ENCODE assay signal across 12 cellular contexts in the genomic region with DNA sequence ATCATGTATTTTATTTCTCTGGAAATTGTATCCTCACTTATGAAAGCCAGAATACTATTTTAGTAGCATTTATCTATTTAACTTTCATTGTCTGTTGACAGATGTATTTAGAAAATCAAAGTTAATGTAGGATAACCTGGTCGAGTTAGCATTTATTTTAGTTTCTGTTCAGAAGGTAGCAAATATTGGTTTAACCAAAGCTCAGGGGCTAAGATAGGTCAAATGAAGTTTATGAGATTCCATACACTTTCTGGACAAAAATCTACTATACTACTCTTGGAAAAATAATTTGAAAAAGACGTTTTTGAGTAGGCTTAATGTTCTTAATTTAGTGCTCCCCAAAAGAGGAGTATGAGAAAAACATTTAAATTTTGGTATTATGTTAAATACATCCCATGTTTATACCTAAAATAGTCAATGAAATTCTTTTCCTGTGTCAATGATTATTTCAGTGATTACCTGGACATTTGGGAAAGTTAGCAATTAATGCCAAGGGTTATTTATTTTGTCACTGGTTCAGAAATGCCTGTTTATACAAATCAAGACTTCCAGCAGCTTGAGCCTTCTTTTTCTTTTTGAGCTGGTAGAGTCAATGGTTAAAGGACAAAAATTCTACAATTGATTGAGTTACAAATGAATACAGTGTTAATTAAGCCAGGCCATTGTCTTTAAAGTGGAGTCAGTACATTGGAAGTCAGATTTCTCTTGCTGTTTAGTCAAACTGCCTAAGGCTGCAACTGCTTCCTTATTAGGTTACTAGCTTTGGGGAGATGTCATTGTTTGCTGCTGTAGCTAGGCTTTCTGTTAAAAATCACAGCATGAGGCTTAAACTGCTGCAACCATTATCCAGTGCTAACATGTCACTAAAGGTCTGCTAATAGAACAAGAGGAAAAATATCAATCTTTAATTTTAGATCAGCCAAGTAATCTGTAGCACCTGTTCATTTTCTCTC.
DNase-seq lines count a peak whose midpoint lies in the region; ATAC-seq and TF ChIP-seq lines count a peak whose summit lies in the region.
"Had no signal": no experiment of that assay in that cellular context is flagged by ENCODE, and none has a peak within 500 bp of the region (broad histone marks: within the 10 kb centered on the region; RNA-seq: fewer than 3 reads in every experiment).

No MANE protein-coding gene starts in this region.

- no peak overlapping the region for H2BK15ac ChIP-seq in mesenchymal stem cell (ENCODE audit: low read depth, poor library complexity, severe bottlenecking)

- no peak overlapping the region for H3K4ac ChIP-seq in mesenchymal stem cell (ENCODE audit: low read depth in 1 of 2, low read length in 2 of 2)

- no peak overlapping the region for H2BK120ac ChIP-seq in mesenchymal stem cell (ENCODE audit: low read depth, low read length)

- H3K23ac ChIP-seq in mesenchymal stem cell (ENCODE audit: low read length in 2 of 2): no peak overlapping the region

- no peaks in the 10 kb centered on the region for H3K79me2 ChIP-seq in mammary epithelial cell (ENCODE audit: insufficient read depth, low read length)

- intact Hi-C loops in mammary epithelial cell (cut with micrococcal nuclease): loop anchor here (10.0 kb wide), 1 partner anchor 59 kb away; no protein-coding TSS in a partner anchor

- H2AFZ ChIP-seq in mammary epithelial cell (ENCODE audit: low read depth, low read length) (no peak overlapping the region), mesenchymal stem cell (ENCODE audit: low read depth, low read length) (no peak overlapping the region)

- no peak for ATAC-seq in HG02884 (IDR thresholded peaks at IDR 0.05; ENCODE audit: unreplicated experiment)
- ATAC-seq: activated T-cell treated with anti-CD3 and anti-CD28 coated beads, Interleukin-2, amount 50 U/mL, for 4 hours had no signal

- DNase-seq in HPDE6-E6E7 (ENCODE audit: extremely low spot score): peak; percentile 45
- peak; percentile 26 for DNase-seq in NCI-H2196 treated with DMSO at 0.1 percent for 48 hours (lab: John Stamatoyannopoulos, UW; ENCODE audit: unreplicated experiment)
- peak; percentile 50 for DNase-seq in mammary epithelial cell
- DNase-seq in mesenchymal stem cell: no peak
- DNase-seq in NCI-H510A treated with DMSO at 0.1 percent for 48 hours (lab: John Stamatoyannopoulos, UW): no peak
- no peak for DNase-seq in hypothalamus (lab: John Stamatoyannopoulos, UW)
- no peak for DNase-seq in CD8-positive, alpha-beta memory T cell
- DNase-seq: activated T-cell treated with anti-CD3 and anti-CD28 coated beads, Interleukin-2, amount 50 U/mL, for 4 hours; central memory CD4-positive, alpha-beta T cell; MV-4-11 had no signal

- BruUV-seq in mammary epithelial cell (replicated peaks; lab: Mats Ljungman, UMichigan): no TSS peak

- dilution Hi-C loops in mammary epithelial cell (cut with HindIII; ENCODE audit: low sequenced_read_pairs): no loop called here

- no peak overlapping the region for H3K27ac Mint-ChIP-seq in CD8-positive, alpha-beta memory T cell
- H3K27ac Mint-ChIP-seq: T-helper 1 cell treated with Interleukin-12 subunit alpha and Interleukin-12 subunit beta and Interleukin-4 antibody, amounts not matched to agents 30 μg/mL and 1 μg/mL, for 36 hours had no signal

- no peaks in the 10 kb centered on the region for H3K27me3 ChIP-seq in mammary epithelial cell (ENCODE audit: insufficient read depth, low read length)
- H3K27me3 ChIP-seq in mesenchymal stem cell (ENCODE audit: control insufficient read depth in 1 of 2, insufficient read depth in 1 of 2, low read length in 2 of 2): no peaks in the 10 kb centered on the region
- H3K27me3 ChIP-seq in CD8-positive, alpha-beta memory T cell (ENCODE audit: insufficient read depth, low read length, poor library complexity, severe bottlenecking): no peaks in the 10 kb centered on the region

- no peak overlapping the region for H3K18ac ChIP-seq in mesenchymal stem cell (ENCODE audit: low read depth in 1 of 2, low read length in 2 of 2)

- H3K36me3 ChIP-seq in mammary epithelial cell (ENCODE audit: insufficient read depth, low read length) (no peaks in the 10 kb centered on the region), mesenchymal stem cell (ENCODE audit: control insufficient read depth in 1 of 2, insufficient read depth in 2 of 2, low read depth in 1 of 2, low read length in 2 of 2) (no peaks in the 10 kb centered on the region)
- no peaks in the 10 kb centered on the region for H3K36me3 ChIP-seq in CD8-positive, alpha-beta memory T cell (ENCODE audit: insufficient read depth, low read length)

- H3K4me2 ChIP-seq in mammary epithelial cell (ENCODE audit: insufficient read depth, low read depth, low read length) (no peak overlapping the region), mesenchymal stem cell (ENCODE audit: low read length, poor library complexity, severe bottlenecking) (no peak overlapping the region)

- H3K9ac ChIP-seq in mammary epithelial cell (ENCODE audit: insufficient read depth, low read length): no peak overlapping the region
- H3K9ac ChIP-seq in mesenchymal stem cell (ENCODE audit: low read length): no peak overlapping the region

- H3K9me3 ChIP-seq in mammary epithelial cell (replicated peaks; ENCODE audit: insufficient read depth, low read length) (no peaks in the 10 kb centered on the region), mesenchymal stem cell (ENCODE audit: control insufficient read depth, low read length) (no peaks in the 10 kb centered on the region)
- no peaks in the 10 kb centered on the region for H3K9me3 ChIP-seq in CD8-positive, alpha-beta memory T cell (ENCODE audit: low read length)

- H2BK12ac ChIP-seq in mesenchymal stem cell (ENCODE audit: low read length in 2 of 2): no peak overlapping the region

- H3K14ac ChIP-seq in mesenchymal stem cell (ENCODE audit: low read length in 2 of 2): no peak overlapping the region

- CTCF ChIA-PET in mammary epithelial cell (lab: Charles Lee; ENCODE audit: low non-redundant PET): interaction anchor here (0.5 to 1.0 kb wide), 2 partner anchors 64 to 142 kb away, joined by 3 to 5 read pairs; no protein-coding TSS in a partner anchor
- CTCF ChIA-PET in CD8-positive, alpha-beta memory T cell (lab: Charles Lee): no interaction called here

- peaks cover 0 to 3% (median 0%) of the 10 kb centered on the region in 3 donors for H3K36me3 Mint-ChIP-seq in CD8-positive, alpha-beta memory T cell

- H3K27ac ChIP-seq in mammary epithelial cell (ENCODE audit: insufficient read depth, low read depth, low read length) (no peak overlapping the region), mesenchymal stem cell (ENCODE audit: low read length, poor library complexity, severe bottlenecking) (peak overlapping the region; percentile 37)
- no peak overlapping the region for H3K27ac ChIP-seq in CD8-positive, alpha-beta memory T cell (ENCODE audit: low read depth, low read length)

- H2BK5ac ChIP-seq in mesenchymal stem cell (ENCODE audit: low read depth, low read length, poor library complexity, severe bottlenecking): no peak overlapping the region

- no peak overlapping the region for H3K4me3 ChIP-seq in mammary epithelial cell (replicated peaks in 1 of 3; ENCODE audit: insufficient read depth in 1 of 3, low read depth in 2 of 3, low read length in 3 of 3)
- no peak overlapping the region for H3K4me3 ChIP-seq in mesenchymal stem cell (ENCODE audit: insufficient read depth in 1 of 2, low read depth in 1 of 2, low read length in 2 of 2)
- no peak overlapping the region for H3K4me3 ChIP-seq in CD8-positive, alpha-beta memory T cell (ENCODE audit: low read length)

- H3K4me1 Mint-ChIP-seq in CD8-positive, alpha-beta memory T cell: no peaks in the 10 kb centered on the region

- H3K9me3 Mint-ChIP-seq in CD8-positive, alpha-beta memory T cell: no peaks in the 10 kb centered on the region
- H3K9me3 Mint-ChIP-seq: activated T-cell treated with anti-CD3 and anti-CD28 coated beads, Interleukin-2, amount 50 U/mL, for 4 hours; T-helper 1 cell treated with Interleukin-12 subunit alpha and Interleukin-12 subunit beta and Interleukin-4 antibody, amounts not matched to agents 30 μg/mL and 1 μg/mL, for 36 hours had no signal

- 94% methylated on average over 2 of the region's 2 CpGs for WGBS in mammary epithelial cell (ENCODE audit: low coverage, missing lambda C conversion rate)
- no CpG with 5 or more reads among the region's 2 CpGs for WGBS in mesenchymal stem cell

- no peak overlapping the region for H3K4me3 Mint-ChIP-seq in CD8-positive, alpha-beta memory T cell
- H3K4me3 Mint-ChIP-seq: activated T-cell treated with anti-CD3 and anti-CD28 coated beads, Interleukin-2, amount 50 U/mL, for 4 hours; T-helper 1 cell treated with Interleukin-12 subunit alpha and Interleukin-12 subunit beta and Interleukin-4 antibody, amounts not matched to agents 30 μg/mL and 1 μg/mL, for 36 hours had no signal

- H3K4me1 ChIP-seq in mammary epithelial cell (ENCODE audit: insufficient read depth, low read length) (peaks cover 15% of the 10 kb centered on the region), mesenchymal stem cell (ENCODE audit: control insufficient read depth, insufficient read depth, low read depth, low read length) (no peaks in the 10 kb centered on the region)
- no peaks in the 10 kb centered on the region for H3K4me1 ChIP-seq in CD8-positive, alpha-beta memory T cell (ENCODE audit: insufficient read depth, low read length)

- in situ Hi-C loops in mammary epithelial cell (cut with MboI; ENCODE audit: low sequenced_read_pairs in 2 of 2): no loop called here

- POLR2A ChIA-PET in CD8-positive, alpha-beta memory T cell (lab: Charles Lee): no interaction called here

- peaks cover 9% of the 10 kb centered on the region for H3K79me1 ChIP-seq in mesenchymal stem cell (replicated peaks; ENCODE audit: low read length, poor library complexity, severe bottlenecking)

- no peak for TF ChIP-seq CTCF in mammary epithelial cell (conservative IDR thresholded peaks at IDR 0.05 in 1 of 2, IDR thresholded peaks at IDR 0.05 in 1 of 2; ENCODE audit: extremely low read depth in 1 of 2, insufficient read depth in 1 of 2, low read depth in 1 of 2, low read length in 2 of 2)

- H4K20me1 ChIP-seq in mammary epithelial cell (ENCODE audit: insufficient read depth, low read length): no peaks in the 10 kb centered on the region

- no peak overlapping the region for H2AK5ac ChIP-seq in mesenchymal stem cell (ENCODE audit: low read length, severe bottlenecking)

- no peaks in the 10 kb centered on the region for H3K27me3 Mint-ChIP-seq in CD8-positive, alpha-beta memory T cell

- no peak overlapping the region for H4K91ac ChIP-seq in mesenchymal stem cell (ENCODE audit: low read length)

- H4K8ac ChIP-seq in mesenchymal stem cell (ENCODE audit: low read length): no peak overlapping the region

Comparison
In these comparisons a context has a peak if more than half of its experiments do, and no peak if none do; other contexts are left out.
1. DNase-seq: peak in HPDE6-E6E7 (single experiment), NCI-H2196 treated with DMSO at 0.1 percent for 48 hours (single experiment) and mammary epithelial cell (single experiment); none in mesenchymal stem cell (single experiment), NCI-H510A treated with DMSO at 0.1 percent for 48 hours (single experiment), hypothalamus (0 of 51) and CD8-positive, alpha-beta memory T cell (0 of 5).